8 cellular contexts compared by ENCODE assay signal in genomic region chr19:10655457-10656312, GRCh38. TPM values are rescaled to one million over a fixed set of nuclear protein-coding genes. Genes with fewer than 3 reads are reported as not detected.
DNase-seq lines count a peak whose midpoint lies in the region; ATAC-seq lines count a peak whose summit lies in the region.

No MANE protein-coding gene starts in this region.

- peaks cover 50% of the 10 kb centered on the region for H3K4me1 Mint-ChIP-seq in activated naive CD4-positive, alpha-beta T cell treated with anti-CD3 and anti-CD28 coated beads, Interleukin-2, amount 10 ng/mL, durations not matched to agents 7 days and 5 days

- no peak for ATAC-seq in HG02970 (IDR thresholded peaks at IDR 0.05; ENCODE audit: low FRiP score, unreplicated experiment)

- H3K36me3 ChIP-seq in iPS-15b (ENCODE audit: control insufficient read depth, insufficient read depth, low read length): peaks cover 14% of the 10 kb centered on the region

- CTCF ChIA-PET in activated naive CD4-positive, alpha-beta T cell treated with anti-CD3 and anti-CD28 coated beads, Interleukin-2, amount 10 ng/mL, durations not matched to agents 7 days and 5 days (lab: Charles Lee): interaction anchor here (0.5 to 1.7 kb wide), 6 partner anchors 11 to 209 kb away, joined by 3 to 6 read pairs (median 4); partner anchors contain the start of gene QTRT1

- no peaks in the 10 kb centered on the region for H3K9me3 Mint-ChIP-seq in activated naive CD4-positive, alpha-beta T cell treated with anti-CD3 and anti-CD28 coated beads, Interleukin-2, amount 10 ng/mL, durations not matched to agents 7 days and 5 days

- H3K4me1 ChIP-seq in iPS-15b (ENCODE audit: control insufficient read depth, insufficient read depth, low read length): peaks cover 8% of the 10 kb centered on the region

- DNase-seq in NCI-H1417 (lab: John Stamatoyannopoulos, UW): peak in 2 of 3 experiments; percentile 50 to 63
- no peak for DNase-seq in NCI-H1417 treated with DMSO at 0.1 percent for 48 hours (lab: John Stamatoyannopoulos, UW)
- DNase-seq in Kasumi-1 (lab: John Stamatoyannopoulos, UW): peak; percentile 8 to 32
- peak; percentile 27 for DNase-seq in activated naive CD4-positive, alpha-beta T cell treated with anti-CD3 and anti-CD28 coated beads, Interleukin-2, amount 10 ng/mL, durations not matched to agents 7 days and 5 days
- DNase-seq in cerebellum (ENCODE audit: low spot score): no peak

- H3K4me3 Mint-ChIP-seq in activated naive CD4-positive, alpha-beta T cell treated with anti-CD3 and anti-CD28 coated beads, Interleukin-2, amount 10 ng/mL, durations not matched to agents 7 days and 5 days: peak overlapping the region; percentile 93

- H3K27ac Mint-ChIP-seq in activated naive CD4-positive, alpha-beta T cell treated with anti-CD3 and anti-CD28 coated beads, Interleukin-2, amount 10 ng/mL, durations not matched to agents 7 days and 5 days: peak overlapping the region; percentile 95

- H3K9ac ChIP-seq in iPS-15b (ENCODE audit: low read depth, low read length): peak overlapping the region; percentile 99

- peaks cover 3% of the 10 kb centered on the region for H3K27me3 Mint-ChIP-seq in activated naive CD4-positive, alpha-beta T cell treated with anti-CD3 and anti-CD28 coated beads, Interleukin-2, amount 10 ng/mL, durations not matched to agents 7 days and 5 days

- peak overlapping the region in 17 of 21 experiments; percentile 52 to 100 (median 97) for H3K27ac ChIP-seq in skin epidermis

- H3K4me3 ChIP-seq in iPS-15b (ENCODE audit: low read depth, low read length) (peak overlapping the region; percentile 81), skin epidermis (peak overlapping the region; percentile 91 to 99 (median 97))

- H3K36me3 Mint-ChIP-seq in activated naive CD4-positive, alpha-beta T cell treated with anti-CD3 and anti-CD28 coated beads, Interleukin-2, amount 10 ng/mL, durations not matched to agents 7 days and 5 days: peaks cover 28% of the 10 kb centered on the region

- no peaks in the 10 kb centered on the region for H3K9me3 ChIP-seq in iPS-15b (ENCODE audit: control insufficient read depth, insufficient read depth, low read length)

- no peaks in the 10 kb centered on the region for H3K27me3 ChIP-seq in iPS-15b (ENCODE audit: control insufficient read depth, insufficient read depth, low read length)

RNA-seq across cellular contexts. Expression of gene ILF3, which starts 1.5 kb away (rescaled TPM):
- total RNA-seq in cerebellum: 163 TPM

RNA-seq across cellular contexts. Expression of gene SLC44A2, which starts 30.3 kb away (rescaled TPM):
- 28.6 TPM for total RNA-seq in cerebellum

RNA-seq across cellular contexts. Expression of gene QTRT1, which starts 45.6 kb away (rescaled TPM):
- 28.1 TPM for total RNA-seq in cerebellum

Comparison
In these comparisons a context has a peak if more than half of its experiments do, and no peak if none do; other contexts are left out.
1. DNase-seq: peak in NCI-H1417 (2 of 3), Kasumi-1 (2 of 2) and activated naive CD4-positive, alpha-beta T cell treated with anti-CD3 and anti-CD28 coated beads, Interleukin-2, amount 10 ng/mL, durations not matched to agents 7 days and 5 days (single experiment); none in NCI-H1417 treated with DMSO at 0.1 percent for 48 hours (single experiment) and cerebellum (single experiment).